ENCODE assay signal across 1 cellular context in genomic region chr12:7142057-7142644, GRCh38.
TF ChIP-seq lines count a peak whose summit lies in the region.

No MANE protein-coding gene starts in this region.

TF ChIP-seq in HCT116, 20 proteins besides CTCF, POLR2A, EP300 and RAD21 (continued from another document):
- TF ChIP-seq ELF1 (IDR thresholded peaks at IDR 0.05; ENCODE audit: borderline replicate concordance, low read depth) (no peak), JUND (IDR thresholded peaks at IDR 0.05) (no peak), EZH2phosphoT487 (IDR thresholded peaks at IDR 0.05; ENCODE audit: borderline replicate concordance) (no peak), ZFX (IDR thresholded peaks at IDR 0.05) (no peak), REST (IDR thresholded peaks at IDR 0.05; ENCODE audit: low read depth) (no peak), SIN3A (IDR thresholded peaks at IDR 0.05; ENCODE audit: low read depth) (no peak), MAX (IDR thresholded peaks at IDR 0.05) (no peak), TCF7L2 (IDR thresholded peaks at IDR 0.05; ENCODE audit: borderline replicate concordance, extremely low read depth, insufficient read depth, insufficient read length) (no peak), EGR1 (IDR thresholded peaks at IDR 0.05; ENCODE audit: low read depth) (no peak), ZBTB33 (IDR thresholded peaks at IDR 0.05; ENCODE audit: extremely low read depth, insufficient replicate concordance, low read length) (no peak), POLR2AphosphoS5 (IDR thresholded peaks at IDR 0.05; ENCODE audit: low read depth, low read length) (no peak), ATF3 (IDR thresholded peaks at IDR 0.05) (no peak), SP1 (IDR thresholded peaks at IDR 0.05; ENCODE audit: low read depth) (no peak), CBX3 (IDR thresholded peaks at IDR 0.05; ENCODE audit: low read depth) (no peak), YY1 (IDR thresholded peaks at IDR 0.05; ENCODE audit: extremely low read depth, insufficient replicate concordance, low read depth, low read length) (no peak)
